ENCODE assay signal across 8 cellular contexts in genomic region chr14:60721331-60722162, GRCh38. TPM values are rescaled to one million over a fixed set of nuclear protein-coding genes. Genes with fewer than 3 reads are reported as not detected.
DNase-seq lines count a peak whose midpoint lies in the region; ATAC-seq, FAIRE-seq and TF ChIP-seq lines count a peak whose summit lies in the region.

No MANE protein-coding gene starts in this region.

- no peaks in the 10 kb centered on the region for H3K9me1 ChIP-seq in K562 (ENCODE audit: control insufficient read depth, insufficient read depth, low read length)

- 84% methylated on average over 28 of the region's 74 CpGs for WGBS in K562 (ENCODE audit: insufficient coverage, low coverage, missing lambda C conversion rate)
- 3 to 5% (median 4%) methylated on average over 49 to 74 of the region's 74 CpGs for WGBS in spleen, 5 donors

- H3K79me2 ChIP-seq in HCT116 (ENCODE audit: insufficient read depth, low read length) (peaks cover 48% of the 10 kb centered on the region), K562 (ENCODE audit: control insufficient read depth, insufficient read depth, low read length) (peaks cover 48% of the 10 kb centered on the region)

- H3K27ac ChIP-seq in BLaER1 = no peak overlapping the region
- H3K27ac ChIP-seq in HCT116 (ENCODE audit: low read depth, low read length) = peak overlapping the region; percentile 88
- peak overlapping the region; percentile 81 for H3K27ac ChIP-seq in K562 (ENCODE audit: extremely low read depth, low read depth, low read length)
- H3K27ac ChIP-seq in spleen = no peak overlapping the region

- no peaks in the 10 kb centered on the region for H3K9me2 ChIP-seq in HCT116 (ENCODE audit: insufficient read depth)

- in situ Hi-C loops in K562 (cut with MboI) = no loop called here

- H3K36me3 ChIP-seq in BLaER1 (no peaks in the 10 kb centered on the region), HCT116 (ENCODE audit: control insufficient read depth in 1 of 2, insufficient read depth in 2 of 2, low read length in 2 of 2) (peaks cover 16 to 33% of the 10 kb centered on the region in 2 experiments; a peak in 3 of 4 replicates), K562 (ENCODE audit: control insufficient read depth, insufficient read depth, low read length) (peaks cover 40% of the 10 kb centered on the region), spleen (no peaks in the 10 kb centered on the region)

- TF ChIP-seq CTCF in HCT116 (IDR thresholded peaks at IDR 0.05 in 2 of 3, conservative IDR thresholded peaks at IDR 0.05 in 1 of 3; ENCODE audit: borderline replicate concordance in 1 of 3, insufficient read depth in 1 of 3, low read depth in 2 of 3, low read length in 2 of 3) (peak in 2 of 3 experiments; percentile 35 to 59; a peak in 4 of 6 replicates), K562 (IDR thresholded peaks at IDR 0.05 in 2 of 3, conservative IDR thresholded peaks at IDR 0.05 in 1 of 3; ENCODE audit: insufficient read depth in 2 of 3, low read depth in 1 of 3, low read length in 3 of 3) (no peak), spleen (IDR thresholded peaks at IDR 0.05 in 8 of 11, conservative IDR thresholded peaks at IDR 0.05 in 3 of 11) (peak in 3 of 11 experiments; percentile 16 to 28 (median 23))

- H2AFZ ChIP-seq in HCT116 (ENCODE audit: low read depth, low read length, poor library complexity, severe bottlenecking) = no peak overlapping the region
- H2AFZ ChIP-seq in K562 (ENCODE audit: low read depth, low read length) = peak overlapping the region; percentile 86

- peak; percentile 13; the same call in 1 of the 2 replicates for TF ChIP-seq RAD21 in HCT116 (IDR thresholded peaks at IDR 0.05; ENCODE audit: low read depth)
- no peak for TF ChIP-seq RAD21 in K562 (CRISPR knock-in tag; conservative IDR thresholded peaks at IDR 0.05 in 1 of 2, IDR thresholded peaks at IDR 0.05 in 1 of 2)

- POLR2A ChIA-PET in HCT116 (lab: Charles Lee) (no interaction called here), K562 (lab: Yijun Ruan, JAX) (no interaction called here)

- CTCF ChIA-PET in HCT116 (lab: Charles Lee) (no interaction called here), K562 (lab: Yijun Ruan, JAX; ENCODE audit: low intra/inter-chr PET ratio) (no interaction called here)

- peaks cover 21% of the 10 kb centered on the region for H3K4me1 ChIP-seq in BLaER1
- peaks cover 17 to 18% of the 10 kb centered on the region in 2 experiments for H3K4me1 ChIP-seq in HCT116 (ENCODE audit: control insufficient read depth in 1 of 2, insufficient read depth in 2 of 2, low read length in 2 of 2)
- peaks cover 3 to 27% of the 10 kb centered on the region in 2 experiments; a peak in 4 of 5 replicates for H3K4me1 ChIP-seq in K562 (replicated peaks in 1 of 2; ENCODE audit: control insufficient read depth in 2 of 2, insufficient read depth in 2 of 2, low read length in 2 of 2)
- peaks cover 13 to 38% (median 35%) of the 10 kb centered on the region in 6 donors for H3K4me1 ChIP-seq in spleen

- intact Hi-C loops in HCT116 (cut with micrococcal nuclease) = loop anchor here (2.0 to 5.0 kb wide), 2 partner anchors 74 to 259 kb away; partner anchors contain the start of genes SIX1, SLC38A6 and TRMT5
- intact Hi-C loops in K562 (cut with micrococcal nuclease) = loop anchor here (5.0 kb wide), 2 partner anchors 266 to 306 kb away; no protein-coding TSS in a partner anchor
- intact Hi-C loops in spleen (cut with DNase I; ENCODE audit: low total_unique reads) = no loop called here

- DNase-seq in HCT116 (ENCODE audit: low read depth, low spot score) (peak; percentile 54), T-helper 1 cell (peak in 4 of 5 donors; percentile 20 to 38 (median 26)), K562 (ENCODE audit: extremely low read depth in 1 of 4, low spot score in 3 of 4) (peak in 2 of 4 experiments; percentile 7), spleen (peak; percentile 79), SHP77 (lab: John Stamatoyannopoulos, UW) (no peak)

- peaks cover 10% of the 10 kb centered on the region for H3K9me3 ChIP-seq in BLaER1
- no peaks in the 10 kb centered on the region for H3K9me3 ChIP-seq in HCT116 (ENCODE audit: control insufficient read depth in 1 of 2, insufficient read depth in 1 of 2, low read depth in 1 of 2, low read length in 2 of 2)
- no peaks in the 10 kb centered on the region for H3K9me3 ChIP-seq in K562 (replicated peaks; ENCODE audit: control insufficient read depth, insufficient read depth, low read depth, low read length)
- peaks cover 4% of the 10 kb centered on the region for H3K9me3 ChIP-seq in iPS-18c (ENCODE audit: control insufficient read depth, insufficient read depth, low read length)
- no peaks in the 10 kb centered on the region for H3K9me3 ChIP-seq in spleen

- TF ChIP-seq POLR2A in HCT116 (IDR thresholded peaks at IDR 0.05; ENCODE audit: borderline replicate concordance, extremely low read depth, insufficient read depth, insufficient read length) (no peak), K562 (conservative IDR thresholded peaks at IDR 0.05) (no peak), spleen (IDR thresholded peaks at IDR 0.05) (no peak)

- FAIRE-seq in K562 (lab: Jason Lieb, UNC) = no peak

- RAD21 ChIA-PET in HCT116 (lab: Charles Lee; ENCODE audit: low non-redundant PET in 1 of 2, low total read pairs in 2 of 2, uncharacterized antibody in 2 of 2, unreplicated experiment in 2 of 2) = no interaction called here

- BruUV-seq in HCT116 (replicated peaks; lab: Mats Ljungman, UMichigan) (no TSS peak), K562 (replicated peaks; lab: Mats Ljungman, UMichigan) (TSS peak; percentile 7)

- ATAC-seq in HCT116 (peak; percentile 71), K562 (no peak), HG02588 (IDR thresholded peaks at IDR 0.05; ENCODE audit: unreplicated experiment) (no peak)

- peak overlapping the region; percentile 65 for H3K4me3 ChIP-seq in BLaER1
- H3K4me3 ChIP-seq in HCT116 (replicated peaks in 1 of 2; ENCODE audit: low read depth in 1 of 2, low read length in 2 of 2) = peak overlapping the region; percentile 77 to 79
- H3K4me3 ChIP-seq in K562 = peak overlapping the region; percentile 67
- peak overlapping the region; percentile 94 for H3K4me3 ChIP-seq in iPS-18c (ENCODE audit: insufficient read depth, low read depth, low read length)
- peak overlapping the region; percentile 45 to 80 (median 62) for H3K4me3 ChIP-seq in spleen

- H3K9ac ChIP-seq in BLaER1 (no peak overlapping the region), HCT116 (ENCODE audit: low read length) (peak overlapping the region; percentile 81), K562 (ENCODE audit: insufficient read depth in 1 of 2, low read depth in 2 of 2, low read length in 2 of 2) (peak overlapping the region; percentile 71 to 98; a peak in 3 of 4 replicates)

- H4K20me1 ChIP-seq in BLaER1 = peaks cover 29% of the 10 kb centered on the region
- no peaks in the 10 kb centered on the region for H4K20me1 ChIP-seq in HCT116 (ENCODE audit: insufficient read depth)
- H4K20me1 ChIP-seq in K562 (replicated peaks; ENCODE audit: control insufficient read depth, insufficient read depth, low read length) = 0 out of 2 replicates have a peak, but pooled peaks cover 4% of the 10 kb centered on the region

- no peak for TF ChIP-seq EP300 in K562 (IDR thresholded peaks at IDR 0.05; ENCODE audit: low read length)

- H3K27me3 ChIP-seq in BLaER1 = peaks cover 70% of the 10 kb centered on the region
- no peaks in the 10 kb centered on the region for H3K27me3 ChIP-seq in HCT116 (ENCODE audit: insufficient read depth, low read length)
- H3K27me3 ChIP-seq in K562 (ENCODE audit: control insufficient read depth in 2 of 2, insufficient read depth in 2 of 2, low read length in 2 of 2) = no peaks in the 10 kb centered on the region
- peaks cover 4 to 100% (median 66%) of the 10 kb centered on the region in 7 donors for H3K27me3 ChIP-seq in spleen (replicated peaks in 1 of 7)

- H3K4me2 ChIP-seq in BLaER1 = peak overlapping the region; percentile 95
- H3K4me2 ChIP-seq in HCT116 (ENCODE audit: low read length) = peak overlapping the region; percentile 98
- H3K4me2 ChIP-seq in K562 (ENCODE audit: insufficient read depth, low read length) = peak overlapping the region; percentile 74

RNA-seq across cellular contexts. Expression of gene SIX4, which starts 2.6 kb away (rescaled TPM):
- total RNA-seq in HCT116 (2021; ENCODE audit: unreplicated experiment) (24.5 TPM), K562 (2014; rRNA removed) (7.4 and 8.7 TPM in 2 replicates), K562 (2014; rRNA removed; fragmentation: Illumina TruSeq; extraction: Trizol) (6.6 and 7.6 TPM in 2 replicates), K562 (2015; rRNA removed; fragmentation: Illumina TruSeq; extraction: Trizol) (6.2 and 6.4 TPM in 2 replicates), K562 (2021) (8.1 and 8.6 TPM in 2 replicates), spleen (under 1 TPM in 3 of 7 donors, not detected in 4; 0.34 to 0.51 (median 0.39) TPM)
- 9.9 and 11.0 TPM in 2 replicates for polyA plus RNA-seq in HCT116 (2012)
- total RNA-seq in K562 (2011; cell fraction: chromatin; rRNA removed; ENCODE audit: low replicate concordance) = 8.8 and 16.6 TPM in 2 replicates
- 5.3 and 5.5 TPM in 2 replicates for total RNA-seq in K562 (2011; cell fraction: nucleolus; rRNA removed)
- 9.2 and 9.4 TPM in 2 replicates for total RNA-seq in K562 (2011; cell fraction: nucleoplasm; rRNA removed)
- polyA plus RNA-seq in K562 (2011; rRNA removed) (5.6 and 6.3 TPM in 2 replicates), K562 (2014; fragmentation: Illumina TruSeq; extraction: Trizol) (3.9 and 4.1 TPM in 2 replicates), K562 (2014; fragmentation: Nextera tagmentation; extraction: Ambion mirVana) (1 to 10 TPM in 1 of 2 experiments, under 1 TPM in 1; 0.77 to 1.1 TPM), K562 (2014; rRNA removed) (3.4 and 5.4 TPM in 2 replicates), spleen (under 1 TPM; 0.03 to 0.05 (median 0.04) TPM)
- 4.4 and 5.6 TPM in 2 replicates for polyA plus RNA-seq in K562 (2011; cell fraction: cytosol; rRNA removed)
- 5.2 and 6.2 TPM in 2 replicates for polyA plus RNA-seq in K562 (2011; cell fraction: nucleus; rRNA removed)
- 2.1 and 2.4 TPM in 2 replicates for polyA plus RNA-seq in K562 (2012)
- polyA minus RNA-seq in K562 (2011; rRNA and poly(A)+ RNA removed) = 10.0 and 12.7 TPM in 2 replicates
- 5.3 and 7.9 TPM in 2 replicates for polyA minus RNA-seq in K562 (2011; cell fraction: cytosol; rRNA and poly(A)+ RNA removed)
- 1.6 and 4.4 TPM in 2 replicates for polyA minus RNA-seq in K562 (2011; cell fraction: nucleus; rRNA and poly(A)+ RNA removed)

RNA-seq across cellular contexts. Expression of gene MNAT1, which starts 13.0 kb away (rescaled TPM):
- total RNA-seq in HCT116 (2021; ENCODE audit: unreplicated experiment) (49.3 TPM), K562 (2014; rRNA removed) (41.7 and 45.6 TPM in 2 replicates), K562 (2014; rRNA removed; fragmentation: Illumina TruSeq; extraction: Trizol) (61.9 and 70.9 TPM in 2 replicates), K562 (2015; rRNA removed; fragmentation: Illumina TruSeq; extraction: Trizol) (64.8 and 68.0 TPM in 2 replicates), K562 (2021) (37.8 and 38.4 TPM in 2 replicates), spleen (10 to 100 TPM; 20.4 to 34.3 (median 27.5) TPM)
- 25.6 and 32.8 TPM in 2 replicates for polyA plus RNA-seq in HCT116 (2012)
- total RNA-seq in K562 (2011; cell fraction: chromatin; rRNA removed; ENCODE audit: low replicate concordance) = 27.6 and 70.2 TPM in 2 replicates
- 17.8 and 22.8 TPM in 2 replicates for total RNA-seq in K562 (2011; cell fraction: nucleolus; rRNA removed)
- 36.1 and 57.1 TPM in 2 replicates for total RNA-seq in K562 (2011; cell fraction: nucleoplasm; rRNA removed)
- polyA plus RNA-seq in K562 (2011; rRNA removed) (54.9 and 58.0 TPM in 2 replicates), K562 (2014; fragmentation: Illumina TruSeq; extraction: Trizol) (52.5 and 60.4 TPM in 2 replicates), K562 (2014; fragmentation: Nextera tagmentation; extraction: Ambion mirVana) (10 to 100 TPM; 75.6 to 83.3 TPM), K562 (2014; rRNA removed) (51.1 and 51.8 TPM in 2 replicates), spleen (10 to 100 TPM; 11.9 to 13.8 (median 13.3) TPM)
- polyA plus RNA-seq in K562 (2011; cell fraction: cytosol; rRNA removed) = 25.2 and 37.5 TPM in 2 replicates
- 11.6 and 21.1 TPM in 2 replicates for polyA plus RNA-seq in K562 (2011; cell fraction: nucleus; rRNA removed)
- 33.4 and 36.6 TPM in 2 replicates for polyA plus RNA-seq in K562 (2012)
- polyA minus RNA-seq in K562 (2011; rRNA and poly(A)+ RNA removed) = 41.3 and 49.7 TPM in 2 replicates
- 15.3 and 18.1 TPM in 2 replicates for polyA minus RNA-seq in K562 (2011; cell fraction: cytosol; rRNA and poly(A)+ RNA removed)
- 22.3 and 49.9 TPM in 2 replicates for polyA minus RNA-seq in K562 (2011; cell fraction: nucleus; rRNA and poly(A)+ RNA removed)

Comparison
In these comparisons a context has a peak if more than half of its experiments do, and no peak if none do; other contexts are left out.
1. H3K27ac ChIP-seq: peak in HCT116 (single experiment) and K562 (single experiment); none in BLaER1 (single experiment) and spleen (0 of 8).
2. DNase-seq: peak in HCT116 (single experiment), T-helper 1 cell (4 of 5) and spleen (single experiment); none in SHP77 (0 of 2).
3. CTCF ChIP-seq: peak in HCT116 (2 of 3); none in K562 (0 of 3).
4. RNA of gene SIX4, which starts 2.6 kb away (total RNA-seq): 24.5 TPM in HCT116 (single experiment) and 5.3 to 16.6 TPM in K562; 0.34 to 0.51 TPM in spleen; every median in the first group is over 4 times any median in the second.
5. Peak in every context shown above with its lines, with median percentiles within 50 percentile points of each other: H3K4me2 ChIP-seq and H3K4me3 ChIP-seq.